Comparison of ENCODE assay signal across 12 cellular contexts in the genomic region with DNA sequence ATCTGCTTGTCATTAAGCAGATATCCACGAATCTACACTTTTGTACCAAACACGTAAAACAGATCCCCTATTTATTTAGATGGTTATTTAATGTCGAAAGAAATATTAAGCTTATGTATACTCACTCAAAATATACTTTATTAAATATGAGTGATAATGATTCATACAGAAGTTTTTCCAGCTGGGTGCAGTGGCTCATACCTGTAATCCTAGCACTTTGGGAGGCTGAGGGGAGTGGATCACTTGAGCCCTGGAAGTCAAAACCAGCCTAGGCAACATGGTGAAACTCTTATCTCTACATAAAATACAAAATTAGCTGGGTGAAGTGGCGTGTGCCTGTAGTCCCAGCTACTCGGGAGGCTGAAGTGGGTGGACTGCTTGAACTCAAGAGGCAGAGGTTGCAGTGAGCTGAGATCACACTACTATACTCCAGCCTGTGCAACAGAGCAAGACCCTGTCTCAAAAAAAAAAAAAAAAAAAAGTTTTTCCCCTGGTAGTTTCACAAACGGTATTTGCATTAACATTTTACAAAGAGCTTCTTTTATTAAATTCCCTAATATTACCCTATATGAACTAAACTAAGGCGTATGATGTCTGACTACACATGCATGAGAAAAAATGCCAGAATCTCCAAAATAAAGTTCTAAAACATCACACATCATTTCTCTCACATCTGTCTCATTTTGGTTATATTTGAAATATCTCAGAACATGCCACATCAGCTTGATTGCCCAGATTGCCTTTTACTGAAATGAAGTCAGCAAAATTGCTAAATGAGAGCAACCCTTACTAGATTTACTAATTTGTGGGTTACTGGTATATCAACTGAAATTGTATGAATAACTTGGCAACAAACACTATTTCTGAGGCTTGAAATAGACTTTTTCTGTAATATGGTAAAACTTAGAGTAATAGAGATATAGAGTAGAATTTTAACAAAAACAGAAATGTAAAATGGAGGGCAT.
DNase-seq lines count a peak whose midpoint lies in the region; ATAC-seq and TF ChIP-seq lines count a peak whose summit lies in the region.
"Had no signal": no experiment of that assay in that cellular context is flagged by ENCODE, and none has a peak within 500 bp of the region (broad histone marks: within the 10 kb centered on the region; RNA-seq: fewer than 3 reads in every experiment).

No MANE protein-coding gene starts in this region.

- no peak for TF ChIP-seq CTCF in OCI-LY3 (IDR thresholded peaks at IDR 0.05; ENCODE audit: low read depth, low read length)

- peaks cover 13% of the 10 kb centered on the region for H3K36me3 ChIP-seq in OCI-LY3 (replicated peaks; ENCODE audit: low read depth, low read length)

- peaks cover 33% of the 10 kb centered on the region for H3K4me1 ChIP-seq in OCI-LY3 (ENCODE audit: low read length)
- H3K4me1 ChIP-seq: HAP-1 had no signal

- H2AFZ ChIP-seq in OCI-LY3 (ENCODE audit: low read depth, low read length) = no peak overlapping the region

- peak; percentile 61 for ATAC-seq in GM18498 (IDR thresholded peaks at IDR 0.05; ENCODE audit: unreplicated experiment)
- peak; percentile 52 for ATAC-seq in GM21381 (IDR thresholded peaks at IDR 0.05; ENCODE audit: unreplicated experiment)
- ATAC-seq in HG03039 (IDR thresholded peaks at IDR 0.05; ENCODE audit: unreplicated experiment) = peak; percentile 73
- no peak for ATAC-seq in GM18873 (IDR thresholded peaks at IDR 0.05; ENCODE audit: low FRiP score, unreplicated experiment)

- no peaks in the 10 kb centered on the region for H3K9me3 Mint-ChIP-seq in activated CD4-positive, alpha-beta memory T cell treated with anti-CD3 and anti-CD28 coated beads for 36 hours

- no peak overlapping the region for H3K4me3 Mint-ChIP-seq in activated CD4-positive, alpha-beta memory T cell treated with anti-CD3 and anti-CD28 coated beads for 36 hours

- H3K27me3 Mint-ChIP-seq in activated CD4-positive, alpha-beta memory T cell treated with anti-CD3 and anti-CD28 coated beads for 36 hours = no peaks in the 10 kb centered on the region

- H3K27ac ChIP-seq in OCI-LY3 (ENCODE audit: low read length) = peak overlapping the region; percentile 33

- H3K4me2 ChIP-seq in OCI-LY3 (ENCODE audit: low read length) = peak overlapping the region; percentile 61

- intact Hi-C loops in activated CD4-positive, alpha-beta memory T cell treated with anti-CD3 and anti-CD28 coated beads for 36 hours (cut with micrococcal nuclease) = no loop called here
- intact Hi-C loops in head of caudate nucleus (cut with DNase I) = no loop called here

- no peaks in the 10 kb centered on the region for H3K27me3 ChIP-seq in OCI-LY3 (ENCODE audit: low read depth, low read length)

- H3K79me2 ChIP-seq in OCI-LY3 (ENCODE audit: low read length) = peaks cover 14% of the 10 kb centered on the region

- H3K27ac Mint-ChIP-seq in activated CD4-positive, alpha-beta memory T cell treated with anti-CD3 and anti-CD28 coated beads for 36 hours = no peak overlapping the region

- POLR2A ChIA-PET in activated CD4-positive, alpha-beta memory T cell treated with anti-CD3 and anti-CD28 coated beads for 36 hours (lab: Charles Lee) = no interaction called here

- CTCF ChIA-PET in activated CD4-positive, alpha-beta memory T cell treated with anti-CD3 and anti-CD28 coated beads for 36 hours (lab: Charles Lee) = no interaction called here

- no peaks in the 10 kb centered on the region for H3K9me3 ChIP-seq in OCI-LY3 (ENCODE audit: insufficient read depth, low read length)
- H3K9me3 ChIP-seq: HAP-1 had no signal

- no peaks in the 10 kb centered on the region for H3K36me3 Mint-ChIP-seq in activated CD4-positive, alpha-beta memory T cell treated with anti-CD3 and anti-CD28 coated beads for 36 hours

- H4K20me1 ChIP-seq in OCI-LY3 (ENCODE audit: insufficient read depth, low read length) = peaks cover 24% of the 10 kb centered on the region; the same call in 1 of the 2 replicates

- peak overlapping the region; percentile 16 for H3K4me3 ChIP-seq in OCI-LY3 (ENCODE audit: low read length)
- H3K4me3 ChIP-seq: HAP-1 had no signal

- no peaks in the 10 kb centered on the region for H3K4me1 Mint-ChIP-seq in activated CD4-positive, alpha-beta memory T cell treated with anti-CD3 and anti-CD28 coated beads for 36 hours (ENCODE audit: low read depth)

- no peak overlapping the region for H3K9ac ChIP-seq in OCI-LY3 (ENCODE audit: low read length)

- no peak for DNase-seq in activated CD4-positive, alpha-beta memory T cell treated with anti-CD3 and anti-CD28 coated beads for 36 hours
- no peak for DNase-seq in head of caudate nucleus
- no peak for DNase-seq in iPS-NIHi7 (ENCODE audit: extremely low spot score)
- DNase-seq: caudate nucleus; foreskin melanocyte; NK-92 treated with Interleukin-12 subunit alpha and Interleukin-12 subunit beta, amount 100 ng/mL, for 24 hours had no signal
